In genomic region chr15:95604634-95605036, GRCh38 we compare ENCODE assay signal across 1 cellular context.
TF ChIP-seq lines count a peak whose summit lies in the region.

No MANE protein-coding gene starts in this region.

TF ChIP-seq in HEK293, 187 proteins besides CTCF, POLR2A, EP300 and RAD21 (continued from another document):
- TF ChIP-seq PRDM6 (tag by site-specific recombination; IDR thresholded peaks at IDR 0.05) (peak; percentile 69), ZNF529 (tag by site-specific recombination; IDR thresholded peaks at IDR 0.05; ENCODE audit: insufficient replicate concordance) (no peak), EGR2 (tag by site-specific recombination; IDR thresholded peaks at IDR 0.05; ENCODE audit: low read depth) (no peak), ZNF391 (tag by site-specific recombination; IDR thresholded peaks at IDR 0.05; ENCODE audit: borderline replicate concordance, low read depth) (no peak), ZNF324 (tag by site-specific recombination; IDR thresholded peaks at IDR 0.05) (no peak), ZNF140 (tag by site-specific recombination; IDR thresholded peaks at IDR 0.05) (no peak), BCL6B (tag by site-specific recombination; IDR thresholded peaks at IDR 0.05) (peak; percentile 26; the same call in 1 of the 2 replicates), ZNF561 (tag by site-specific recombination; IDR thresholded peaks at IDR 0.05; ENCODE audit: borderline replicate concordance) (0 out of 2 replicates have a peak, but pooled peaks have one; percentile 45), SP7 (tag by site-specific recombination; IDR thresholded peaks at IDR 0.05) (no peak), ZBTB21 (tag by site-specific recombination; IDR thresholded peaks at IDR 0.05) (no peak), OSR2 (tag by site-specific recombination; IDR thresholded peaks at IDR 0.05) (peak; percentile 21; the same call in 1 of the 2 replicates), ZBTB49 (tag by site-specific recombination; IDR thresholded peaks at IDR 0.05; ENCODE audit: low read depth) (no peak), MYNN (tag by site-specific recombination; IDR thresholded peaks at IDR 0.05; ENCODE audit: borderline replicate concordance) (no peak), ZNF791 (tag by site-specific recombination; IDR thresholded peaks at IDR 0.05) (no peak), BCL11A (tag by site-specific recombination; IDR thresholded peaks at IDR 0.05; ENCODE audit: low read depth) (no peak), ZNF624 (tag by site-specific recombination; IDR thresholded peaks at IDR 0.05) (no peak), ZNF24 (tag by site-specific recombination; IDR thresholded peaks at IDR 0.05) (no peak), ZNF223 (tag by site-specific recombination; IDR thresholded peaks at IDR 0.05) (no peak), HOXC10 (CRISPR knock-in tag; IDR thresholded peaks at IDR 0.05) (no peak), ZNF664 (tag by site-specific recombination; IDR thresholded peaks at IDR 0.05) (0 out of 2 replicates have a peak, but pooled peaks have one; percentile 18), SP2 (tag by site-specific recombination; IDR thresholded peaks at IDR 0.05) (no peak), ZNF138 (tag by site-specific recombination; IDR thresholded peaks at IDR 0.05; ENCODE audit: borderline replicate concordance) (no peak), TCF7L2 (IDR thresholded peaks at IDR 0.05; ENCODE audit: borderline replicate concordance, low read depth, low read length) (no peak), ZNF280C (tag by site-specific recombination; IDR thresholded peaks at IDR 0.05) (no peak), ZNF639 (tag by site-specific recombination; IDR thresholded peaks at IDR 0.05) (no peak), ZNF341 (tag by site-specific recombination; IDR thresholded peaks at IDR 0.05; ENCODE audit: low read depth) (no peak), ZNF48 (tag by site-specific recombination; IDR thresholded peaks at IDR 0.05) (no peak), ZNF518A (tag by site-specific recombination; conservative IDR thresholded peaks at IDR 0.05; ENCODE audit: low read depth) (no peak), SETDB1 (IDR thresholded peaks at IDR 0.05; ENCODE audit: insufficient read length, low read length) (no peak), OVOL3 (tag by site-specific recombination; IDR thresholded peaks at IDR 0.05) (peak; percentile 31; the same call in 1 of the 2 replicates), ZNF585B (tag by site-specific recombination; IDR thresholded peaks at IDR 0.05) (no peak), FEZF1 (tag by site-specific recombination; IDR thresholded peaks at IDR 0.05) (peak; percentile 91), ZNF792 (tag by site-specific recombination; IDR thresholded peaks at IDR 0.05) (no peak), ZIC2 (tag by site-specific recombination; IDR thresholded peaks at IDR 0.05) (0 out of 2 replicates have a peak, but pooled peaks have one; percentile 43), ZBTB6 (tag by site-specific recombination; IDR thresholded peaks at IDR 0.05) (no peak), ZSCAN4 (tag by site-specific recombination; IDR thresholded peaks at IDR 0.05) (peak; percentile 58; the same call in 1 of the 2 replicates), SCRT1 (tag by site-specific recombination; IDR thresholded peaks at IDR 0.05; ENCODE audit: borderline replicate concordance) (no peak)
